23 cellular contexts compared by ENCODE assay signal in genomic region chr18:77608807-77609206, GRCh38.
"Had no signal": no experiment of that assay in that cellular context is flagged by ENCODE, and none has a peak within 500 bp of the region (broad histone marks: within the 10 kb centered on the region; RNA-seq: fewer than 3 reads in every experiment).

No MANE protein-coding gene starts in this region.

- H3K27me3 ChIP-seq: breast epithelium, colonic mucosa had no signal

- H3K4me1 ChIP-seq: breast epithelium, colonic mucosa had no signal

- H3K4me3 ChIP-seq: breast epithelium, colonic mucosa, SK-N-MC had no signal

- ATAC-seq: activated CD4-positive, CD25-positive, alpha-beta regulatory T cell treated with anti-CD3 and anti-CD28 coated beads, Interleukin-2, amount 50 U/mL, for 24 hours; activated CD8-positive, alpha-beta memory T cell treated with anti-CD3 and anti-CD28 coated beads, Interleukin-2, amount 10 ng/mL, durations not matched to agents 7 days and 5 days; PC-3 had no signal

- DNase-seq: activated CD4-positive, alpha-beta T cell treated with anti-CD3 and anti-CD28 coated beads for 48 hours; activated CD4-positive, alpha-beta T cell treated with anti-CD3 and anti-CD28 coated beads, Interleukin-2, amount 50 U/mL, for 48 hours; activated CD8-positive, alpha-beta memory T cell treated with anti-CD3 and anti-CD28 coated beads, Interleukin-2, amount 10 ng/mL, durations not matched to agents 7 days and 5 days; activated effector memory CD4-positive, alpha-beta T cell treated with Interleukin-2 at 50 U/mL for 16 hours; activated naive CD4-positive, alpha-beta T cell; activated T-cell treated with anti-CD3 and anti-CD28 coated beads, Interleukin-2, amount 50 U/mL, for 24 hours; aorta; caudate nucleus; colonic mucosa; KG1; MV-4-11; NCI-H1092 treated with DMSO at 0.1 percent for 48 hours; NCI-H1417 treated with DMSO at 0.1 percent for 48 hours; NCI-H187; NCI-H2081; NCI-H446 treated with DMSO at 0.1 percent for 48 hours; NCI-H524 treated with DMSO at 0.1 percent for 48 hours; PC-3; T-helper 1 cell; WERI-Rb-1 had no signal

- H3K27ac ChIP-seq: breast epithelium, colonic mucosa, SK-N-MC, WERI-Rb-1 had no signal

- H3K9me3 ChIP-seq: breast epithelium, colonic mucosa had no signal

- H3K36me3 ChIP-seq: breast epithelium, colonic mucosa, WERI-Rb-1 had no signal
